ENCODE assay signal across 1 cellular context in the genomic region with DNA sequence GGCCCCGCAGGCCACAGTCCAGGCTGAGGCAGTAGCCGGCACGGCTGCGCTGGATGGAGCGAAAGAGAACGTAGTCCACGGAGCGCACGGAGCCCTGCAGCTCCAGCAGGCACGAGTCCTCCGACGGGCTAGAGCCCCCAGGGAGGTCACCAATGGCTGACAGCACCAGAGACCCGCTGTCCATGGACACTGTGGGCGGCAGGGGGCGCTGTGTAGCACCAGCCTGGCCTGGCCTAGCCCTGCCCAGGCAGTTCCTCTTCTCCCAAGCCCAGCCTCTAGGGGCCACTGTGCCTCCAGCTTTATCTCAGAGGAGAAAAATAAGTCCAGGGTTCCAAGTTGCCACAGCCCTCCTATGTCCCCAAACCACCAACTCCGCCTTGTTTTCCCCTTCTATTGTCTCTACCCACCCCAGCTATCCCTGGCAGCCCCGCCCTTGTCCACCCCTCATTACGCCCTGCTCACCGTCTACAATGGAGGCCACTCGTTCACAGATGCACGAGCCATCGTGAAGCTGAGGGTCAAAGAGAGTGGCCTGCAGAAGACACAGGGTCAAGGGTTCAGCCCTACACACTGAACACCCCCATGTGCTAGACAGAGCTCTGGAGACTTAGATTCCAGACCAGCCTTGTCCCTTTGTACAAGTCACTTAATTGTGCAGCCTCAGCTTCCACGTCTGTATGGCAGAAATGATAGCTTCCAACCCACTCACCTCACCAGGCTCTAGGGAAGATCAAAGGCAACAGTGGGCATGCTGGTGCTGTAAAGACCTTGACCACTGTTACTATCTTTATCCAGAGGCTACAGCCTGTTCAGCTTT.
TF ChIP-seq lines count a peak whose summit lies in the region.

No MANE protein-coding gene starts in this region.

TF ChIP-seq in HepG2, 621 proteins besides CTCF, POLR2A, EP300 and RAD21 (continued from another document and continues in another):
- TF ChIP-seq, protein P1, sequence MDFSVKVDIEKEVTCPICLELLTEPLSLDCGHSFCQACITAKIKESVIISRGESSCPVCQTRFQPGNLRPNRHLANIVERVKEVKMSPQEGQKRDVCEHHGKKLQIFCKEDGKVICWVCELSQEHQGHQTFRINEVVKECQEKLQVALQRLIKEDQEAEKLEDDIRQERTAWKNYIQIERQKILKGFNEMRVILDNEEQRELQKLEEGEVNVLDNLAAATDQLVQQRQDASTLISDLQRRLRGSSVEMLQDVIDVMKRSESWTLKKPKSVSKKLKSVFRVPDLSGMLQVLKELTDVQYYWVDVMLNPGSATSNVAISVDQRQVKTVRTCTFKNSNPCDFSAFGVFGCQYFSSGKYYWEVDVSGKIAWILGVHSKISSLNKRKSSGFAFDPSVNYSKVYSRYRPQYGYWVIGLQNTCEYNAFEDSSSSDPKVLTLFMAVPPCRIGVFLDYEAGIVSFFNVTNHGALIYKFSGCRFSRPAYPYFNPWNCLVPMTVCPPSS (IDR thresholded peaks at IDR 0.05), result no peak
- TF ChIP-seq MEIS1 (CRISPR knock-in tag; IDR thresholded peaks at IDR 0.05; ENCODE audit: borderline replicate concordance) (0 out of 2 replicates have a peak, but pooled peaks have one; percentile 50), IRF2 (CRISPR knock-in tag; IDR thresholded peaks at IDR 0.05) (peak; percentile 70; the same call in 1 of the 2 replicates), AHDC1 (CRISPR knock-in tag; IDR thresholded peaks at IDR 0.05; ENCODE audit: borderline replicate concordance) (0 out of 2 replicates have a peak, but pooled peaks have one; percentile 36), ISL2 (CRISPR knock-in tag; IDR thresholded peaks at IDR 0.05) (0 out of 2 replicates have a peak, but pooled peaks have one; percentile 63), ZNF737 (CRISPR knock-in tag; IDR thresholded peaks at IDR 0.05; ENCODE audit: borderline replicate concordance) (no peak), NFKBIZ (CRISPR knock-in tag; IDR thresholded peaks at IDR 0.05) (no peak), ZBTB38 (CRISPR knock-in tag; IDR thresholded peaks at IDR 0.05) (0 out of 2 replicates have a peak, but pooled peaks have one; percentile 60), HOXA5 (CRISPR knock-in tag; IDR thresholded peaks at IDR 0.05) (no peak), ZFP62 (CRISPR knock-in tag; IDR thresholded peaks at IDR 0.05) (no peak), MEF2D (CRISPR knock-in tag; IDR thresholded peaks at IDR 0.05) (peak; percentile 98), ZSCAN31 (CRISPR knock-in tag; IDR thresholded peaks at IDR 0.05; ENCODE audit: low read depth) (peak; percentile 63), GMEB2 (CRISPR knock-in tag; IDR thresholded peaks at IDR 0.05; ENCODE audit: low read depth) (no peak), ZNF598 (CRISPR knock-in tag; IDR thresholded peaks at IDR 0.05; ENCODE audit: borderline replicate concordance) (peak; percentile 42; the same call in 1 of the 2 replicates), PBX2 (CRISPR knock-in tag; IDR thresholded peaks at IDR 0.05) (no peak), AFF4 (CRISPR knock-in tag; IDR thresholded peaks at IDR 0.05) (no peak), MAF1 (CRISPR knock-in tag; IDR thresholded peaks at IDR 0.05; ENCODE audit: borderline replicate concordance) (0 out of 2 replicates have a peak, but pooled peaks have one; percentile 40), SAP130 (CRISPR knock-in tag; IDR thresholded peaks at IDR 0.05; ENCODE audit: low read depth) (peak; percentile 69), ZNF564 (CRISPR knock-in tag; IDR thresholded peaks at IDR 0.05) (no peak), SMYD3 (CRISPR knock-in tag; IDR thresholded peaks at IDR 0.05) (0 out of 2 replicates have a peak, but pooled peaks have one; percentile 45), HNRNPUL1 (IDR thresholded peaks at IDR 0.05; ENCODE audit: low read depth, low read length) (no peak), ZNF256 (CRISPR knock-in tag; conservative IDR thresholded peaks at IDR 0.05) (no peak), ZNF274 (CRISPR knock-in tag; IDR thresholded peaks at IDR 0.05) (peak; percentile 51; the same call in 1 of the 2 replicates), ZNF629 (CRISPR knock-in tag; conservative IDR thresholded peaks at IDR 0.05) (peak; percentile 79), ZNF740 (CRISPR knock-in tag; IDR thresholded peaks at IDR 0.05) (0 out of 2 replicates have a peak, but pooled peaks have one; percentile 40), YY1 (IDR thresholded peaks at IDR 0.05; ENCODE audit: insufficient read depth, insufficient replicate concordance, low read depth, low read length) (peak; percentile 86), NCOA5 (CRISPR knock-in tag; IDR thresholded peaks at IDR 0.05) (no peak), EED (CRISPR knock-in tag; IDR thresholded peaks at IDR 0.05) (no peak), ZBTB14 (CRISPR knock-in tag; IDR thresholded peaks at IDR 0.05) (no peak), FOXA3 (CRISPR knock-in tag; IDR thresholded peaks at IDR 0.05) (peak; percentile 17; the same call in 1 of the 2 replicates), ZNF430 (CRISPR knock-in tag; IDR thresholded peaks at IDR 0.05) (no peak)
- TF ChIP-seq, protein P2, sequence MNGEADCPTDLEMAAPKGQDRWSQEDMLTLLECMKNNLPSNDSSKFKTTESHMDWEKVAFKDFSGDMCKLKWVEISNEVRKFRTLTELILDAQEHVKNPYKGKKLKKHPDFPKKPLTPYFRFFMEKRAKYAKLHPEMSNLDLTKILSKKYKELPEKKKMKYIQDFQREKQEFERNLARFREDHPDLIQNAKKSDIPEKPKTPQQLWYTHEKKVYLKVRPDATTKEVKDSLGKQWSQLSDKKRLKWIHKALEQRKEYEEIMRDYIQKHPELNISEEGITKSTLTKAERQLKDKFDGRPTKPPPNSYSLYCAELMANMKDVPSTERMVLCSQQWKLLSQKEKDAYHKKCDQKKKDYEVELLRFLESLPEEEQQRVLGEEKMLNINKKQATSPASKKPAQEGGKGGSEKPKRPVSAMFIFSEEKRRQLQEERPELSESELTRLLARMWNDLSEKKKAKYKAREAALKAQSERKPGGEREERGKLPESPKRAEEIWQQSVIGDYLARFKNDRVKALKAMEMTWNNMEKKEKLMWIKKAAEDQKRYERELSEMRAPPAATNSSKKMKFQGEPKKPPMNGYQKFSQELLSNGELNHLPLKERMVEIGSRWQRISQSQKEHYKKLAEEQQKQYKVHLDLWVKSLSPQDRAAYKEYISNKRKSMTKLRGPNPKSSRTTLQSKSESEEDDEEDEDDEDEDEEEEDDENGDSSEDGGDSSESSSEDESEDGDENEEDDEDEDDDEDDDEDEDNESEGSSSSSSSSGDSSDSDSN (CRISPR knock-in tag; IDR thresholded peaks at IDR 0.05), result peak; percentile 29; the same call in 1 of the 2 replicates
- TF ChIP-seq, protein P3, sequence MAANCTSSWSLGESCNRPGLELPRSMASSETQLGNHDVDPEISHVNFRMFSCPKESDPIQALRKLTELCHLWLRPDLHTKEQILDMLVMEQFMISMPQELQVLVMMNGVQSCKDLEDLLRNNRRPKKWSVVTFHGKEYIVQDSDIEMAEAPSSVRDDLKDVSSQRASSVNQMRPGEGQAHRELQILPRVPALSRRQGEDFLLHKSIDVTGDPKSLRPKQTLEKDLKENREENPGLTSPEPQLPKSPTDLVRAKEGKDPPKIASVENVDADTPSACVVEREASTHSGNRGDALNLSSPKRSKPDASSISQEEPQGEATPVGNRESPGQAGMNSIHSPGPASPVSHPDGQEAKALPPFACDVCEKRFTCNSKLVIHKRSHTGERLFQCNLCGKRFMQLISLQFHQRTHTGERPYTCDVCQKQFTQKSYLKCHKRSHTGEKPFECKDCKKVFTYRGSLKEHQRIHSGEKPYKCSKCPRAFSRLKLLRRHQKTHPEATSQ (CRISPR knock-in tag; IDR thresholded peaks at IDR 0.05; ENCODE audit: borderline replicate concordance), result no peak; the same call in 1 of the 2 replicates
- TF ChIP-seq, protein P4, sequence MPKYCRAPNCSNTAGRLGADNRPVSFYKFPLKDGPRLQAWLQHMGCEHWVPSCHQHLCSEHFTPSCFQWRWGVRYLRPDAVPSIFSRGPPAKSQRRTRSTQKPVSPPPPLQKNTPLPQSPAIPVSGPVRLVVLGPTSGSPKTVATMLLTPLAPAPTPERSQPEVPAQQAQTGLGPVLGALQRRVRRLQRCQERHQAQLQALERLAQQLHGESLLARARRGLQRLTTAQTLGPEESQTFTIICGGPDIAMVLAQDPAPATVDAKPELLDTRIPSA (CRISPR knock-in tag; IDR thresholded peaks at IDR 0.05; ENCODE audit: borderline replicate concordance), result no peak
